In the genomic region with DNA sequence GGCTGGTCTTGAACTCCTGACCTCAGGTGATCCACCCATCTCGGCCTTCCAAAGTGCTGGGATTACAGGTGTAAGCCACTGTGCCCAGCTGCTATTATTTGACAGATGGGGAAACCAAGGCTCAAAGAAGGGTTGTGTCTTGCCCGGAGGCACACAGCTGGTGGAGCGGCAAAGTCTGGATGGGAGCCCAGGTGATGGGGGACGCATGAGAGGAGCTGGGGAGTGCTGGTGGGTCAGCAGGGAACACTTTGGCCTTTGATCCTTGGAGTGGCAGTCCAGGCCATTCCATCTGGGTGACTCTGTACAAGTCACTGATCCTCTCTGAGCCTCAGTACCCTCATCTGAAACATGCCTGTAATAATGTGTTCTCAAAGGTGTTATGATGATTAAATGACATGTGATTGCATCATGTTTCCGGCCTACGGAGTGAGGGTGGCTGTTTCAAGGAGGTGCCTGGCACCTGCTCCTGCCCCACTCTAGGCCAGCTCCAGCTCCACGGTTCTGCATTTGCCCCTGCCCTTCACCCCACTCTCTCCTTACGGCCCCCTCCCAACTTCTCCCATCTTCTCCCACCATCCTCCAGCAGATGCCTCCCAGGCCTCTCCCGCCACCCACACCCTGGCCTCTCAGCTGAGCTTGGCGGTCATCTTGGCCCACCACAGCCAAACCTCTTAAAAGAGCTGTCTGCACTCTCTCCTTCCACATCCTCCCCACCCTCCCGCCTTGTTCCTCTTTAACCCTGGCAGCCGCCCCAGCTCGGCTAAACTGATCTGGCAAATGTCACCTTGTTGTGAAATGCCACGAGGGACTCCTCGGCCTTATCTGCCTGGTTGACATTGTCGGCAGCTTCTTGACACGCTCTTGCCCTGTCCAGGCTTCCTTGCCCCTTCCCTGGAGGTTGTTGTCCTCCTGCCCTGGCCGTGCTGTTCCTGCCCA, we compare ENCODE assay signal across 9 cellular contexts. TPM values are rescaled to one million over a fixed set of nuclear protein-coding genes. Genes with fewer than 3 reads are reported as not detected.
DNase-seq lines count a peak whose midpoint lies in the region; ATAC-seq and TF ChIP-seq lines count a peak whose summit lies in the region.
"Had no signal": no experiment of that assay in that cellular context is flagged by ENCODE, and none has a peak within 500 bp of the region (broad histone marks: within the 10 kb centered on the region; RNA-seq: fewer than 3 reads in every experiment).

No MANE protein-coding gene starts in this region.

- H3K4me1 Mint-ChIP-seq in T-helper 1 cell treated with Interleukin-12 subunit alpha and Interleukin-12 subunit beta and Interleukin-4 antibody, amounts not matched to agents 30 μg/mL and 1 μg/mL, for 36 hours (ENCODE audit: low read depth) = peaks cover 30% of the 10 kb centered on the region
- peaks cover 41% of the 10 kb centered on the region for H3K4me1 Mint-ChIP-seq in neural crest cell

- ATAC-seq in HG03196 (IDR thresholded peaks at IDR 0.05; ENCODE audit: unreplicated experiment) (no peak), HG03520 (IDR thresholded peaks at IDR 0.05; ENCODE audit: unreplicated experiment) (no peak)
- ATAC-seq: Panc1 had no signal

- H3K27ac ChIP-seq in epithelial cell of prostate = peak overlapping the region; percentile 88

- H3K4me3 Mint-ChIP-seq in T-helper 1 cell treated with Interleukin-12 subunit alpha and Interleukin-12 subunit beta and Interleukin-4 antibody, amounts not matched to agents 30 μg/mL and 1 μg/mL, for 36 hours = no peak overlapping the region
- H3K4me3 Mint-ChIP-seq in neural crest cell = peak overlapping the region; percentile 74

- H3K36me3 Mint-ChIP-seq in T-helper 1 cell treated with Interleukin-12 subunit alpha and Interleukin-12 subunit beta and Interleukin-4 antibody, amounts not matched to agents 30 μg/mL and 1 μg/mL, for 36 hours (ENCODE audit: low read depth) = peaks cover 5% of the 10 kb centered on the region
- peaks cover 6% of the 10 kb centered on the region for H3K36me3 Mint-ChIP-seq in neural crest cell (ENCODE audit: low read depth)

- DNase-seq in NCI-H2107 treated with DMSO at 0.1 percent for 48 hours (lab: John Stamatoyannopoulos, UW; ENCODE audit: unreplicated experiment) (peak; percentile 15), NCI-H2107 (lab: John Stamatoyannopoulos, UW) (no peak), epithelial cell of prostate (ENCODE audit: low read depth, low spot score) (no peak), neural crest cell (ENCODE audit: low read depth, low spot score) (no peak)
- DNase-seq in activated effector memory CD4-positive, alpha-beta T cell treated with Interleukin-2 at 50 U/mL for 16 hours = no peak

- TF ChIP-seq CTCF in neural crest cell (conservative IDR thresholded peaks at IDR 0.05) = no peak

- H3K9me3 Mint-ChIP-seq in T-helper 1 cell treated with Interleukin-12 subunit alpha and Interleukin-12 subunit beta and Interleukin-4 antibody, amounts not matched to agents 30 μg/mL and 1 μg/mL, for 36 hours = no peaks in the 10 kb centered on the region
- no peaks in the 10 kb centered on the region for H3K9me3 Mint-ChIP-seq in neural crest cell

- peaks cover 8% of the 10 kb centered on the region for H3K27me3 Mint-ChIP-seq in T-helper 1 cell treated with Interleukin-12 subunit alpha and Interleukin-12 subunit beta and Interleukin-4 antibody, amounts not matched to agents 30 μg/mL and 1 μg/mL, for 36 hours (ENCODE audit: low read depth)
- H3K27me3 Mint-ChIP-seq in neural crest cell (ENCODE audit: low read depth) = peaks cover 11% of the 10 kb centered on the region

- peak overlapping the region; percentile 88 for H3K27ac Mint-ChIP-seq in T-helper 1 cell treated with Interleukin-12 subunit alpha and Interleukin-12 subunit beta and Interleukin-4 antibody, amounts not matched to agents 30 μg/mL and 1 μg/mL, for 36 hours
- no peak overlapping the region for H3K27ac Mint-ChIP-seq in neural crest cell (ENCODE audit: unreplicated experiment)

RNA-seq across cellular contexts. Expression of a gene that starts 5.5 kb away (rescaled TPM):
- total RNA-seq in neural crest cell = 387 and 410 TPM in 2 replicates

RNA-seq across cellular contexts. Expression of a gene that starts 18.4 kb away (rescaled TPM):
- 129 and 147 TPM in 2 replicates for total RNA-seq in neural crest cell

RNA-seq across cellular contexts. Expression of a gene that starts 30.6 kb away (rescaled TPM):
- total RNA-seq in neural crest cell = 10.5 and 11.4 TPM in 2 replicates

RNA-seq across cellular contexts. Expression of a gene that starts 32.4 kb away (rescaled TPM):
- total RNA-seq in neural crest cell = 16.1 and 19.0 TPM in 2 replicates

RNA-seq across cellular contexts. Expression of a gene that starts 37.8 kb away (rescaled TPM):
- total RNA-seq in neural crest cell = 125 and 130 TPM in 2 replicates
